Comparison of ENCODE assay signal across 9 cellular contexts in genomic region chr9:1115370-1115769, GRCh38.
"Had no signal": no experiment of that assay in that cellular context is flagged by ENCODE, and none has a peak within 500 bp of the region (broad histone marks: within the 10 kb centered on the region; RNA-seq: fewer than 3 reads in every experiment).

No MANE protein-coding gene starts in this region.

- H3K36me3 ChIP-seq: HAP-1 had no signal

- H3K9ac ChIP-seq: GM23248 had no signal

- ATAC-seq: GM23338, HCT116 had no signal

- H3K9me3 ChIP-seq: HAP-1 had no signal

- DNase-seq: GM23248, GOT3, H7, H9, HCEC 1CT, HFFc6 had no signal

- H3K4me1 ChIP-seq: HAP-1 had no signal

- H2AFZ ChIP-seq: GM23248, GM23338 had no signal

- H3K4me3 ChIP-seq: GM23248, GM23338, HAP-1 had no signal

- H3K4me2 ChIP-seq: GM23338 had no signal

- H3K27ac ChIP-seq: GM23248 had no signal
